In the genomic region with DNA sequence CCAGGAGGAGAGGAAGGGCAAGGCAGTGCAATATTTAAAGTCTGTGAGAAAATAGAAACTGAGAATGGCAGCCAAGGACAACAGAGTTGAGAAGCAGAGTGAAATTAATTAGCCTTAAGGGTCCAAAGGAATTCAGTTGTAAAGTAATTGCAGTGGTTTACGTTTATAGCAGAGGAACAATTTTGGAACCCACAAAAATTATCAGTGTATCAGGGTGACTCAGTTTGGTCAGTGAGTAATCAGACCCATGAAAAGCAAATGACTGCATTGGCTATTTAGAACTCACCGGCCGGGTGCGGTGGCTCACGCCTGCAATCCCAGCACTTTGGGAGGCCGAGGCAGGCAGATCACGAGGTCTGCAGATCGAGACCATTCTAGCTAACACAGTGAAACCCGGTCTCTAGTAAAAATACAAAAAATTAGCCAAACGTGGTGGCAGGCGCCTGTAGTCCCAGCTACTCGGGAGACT, we compare ENCODE assay signal across 13 cellular contexts.
DNase-seq lines count a peak whose midpoint lies in the region; FAIRE-seq and TF ChIP-seq lines count a peak whose summit lies in the region.
"Had no signal": no experiment of that assay in that cellular context is flagged by ENCODE, and none has a peak within 500 bp of the region (broad histone marks: within the 10 kb centered on the region; RNA-seq: fewer than 3 reads in every experiment).

No MANE protein-coding gene starts in this region.

- TF ChIP-seq POLR2A in GM12891 (IDR thresholded peaks at IDR 0.05; ENCODE audit: low read depth, low read length), result no peak

- DNase-seq in GM04503 (ENCODE audit: low read depth) (peak; percentile 65), M059J (ENCODE audit: low read depth) (peak; percentile 93), astrocyte of the hippocampus (ENCODE audit: low read depth, low spot score) (peak; percentile 90), renal cortical epithelial cell (ENCODE audit: low read depth) (peak; percentile 54), NCI-H524 (lab: John Stamatoyannopoulos, UW) (no peak), GM12891 (ENCODE audit: insufficient read length, low spot score) (no peak), NCI-H1417 treated with DMSO at 0.1 percent for 48 hours (lab: John Stamatoyannopoulos, UW) (no peak)
- DNase-seq: activated T-cell treated with anti-CD3 and anti-CD28 coated beads, Interleukin-2, amount 50 U/mL, for 4 hours; CD8-positive, alpha-beta T cell; left ventricle myocardium inferior; NCI-H187 treated with DMSO at 0.1 percent for 48 hours; NCI-H82 had no signal

- no peak for FAIRE-seq in GM12891 (lab: Jason Lieb, UNC)
- FAIRE-seq: endometrium had no signal

TF ChIP-seq in GM12891, 5 proteins besides CTCF, POLR2A, EP300 and RAD21:
- TF ChIP-seq TAF1 (IDR thresholded peaks at IDR 0.05; ENCODE audit: low read depth, low read length), result no peak
TF ChIP-seq in GM12891: peak in this region for 0.

Comparison
In these comparisons a context has a peak if more than half of its experiments do, and no peak if none do; other contexts are left out.
1. DNase-seq: peak in GM04503 (single experiment), M059J (single experiment), astrocyte of the hippocampus (single experiment) and renal cortical epithelial cell (single experiment); none in NCI-H524 (0 of 2), GM12891 (single experiment) and NCI-H1417 treated with DMSO at 0.1 percent for 48 hours (single experiment).